In the genomic region with DNA sequence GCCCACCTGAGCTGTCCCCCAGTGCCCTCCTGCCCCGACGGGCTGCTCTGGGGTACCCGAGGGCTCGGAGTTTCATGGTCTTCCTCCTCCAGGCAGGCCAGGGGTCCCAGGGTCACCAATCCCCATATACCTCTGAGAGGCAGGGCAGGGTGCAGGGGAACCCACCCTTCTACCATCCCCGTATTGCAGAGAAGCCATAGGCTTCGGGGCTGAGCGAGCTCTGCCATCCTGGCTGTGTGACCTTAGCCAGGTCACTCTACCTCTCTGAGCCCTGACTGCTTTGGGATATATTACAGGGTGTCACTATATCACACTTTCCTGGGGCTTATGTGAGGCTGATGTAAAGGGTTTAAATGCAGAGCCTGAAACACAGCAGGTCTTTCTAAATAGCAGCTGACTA, we compare ENCODE assay signal across 6 cellular contexts.
"Had no signal": no experiment of that assay in that cellular context is flagged by ENCODE, and none has a peak within 500 bp of the region (broad histone marks: within the 10 kb centered on the region; RNA-seq: fewer than 3 reads in every experiment).

No MANE protein-coding gene starts in this region.

- H3K36me3 ChIP-seq: HAP-1 had no signal

- DNase-seq: GM23248, H7, KG1 had no signal

- H3K27ac ChIP-seq: GM23248 had no signal

- H2AFZ ChIP-seq: GM23248 had no signal

- H3K9ac ChIP-seq: GM23248 had no signal

- H3K4me3 ChIP-seq: GM23248, HAP-1 had no signal

- H3K9me3 ChIP-seq: HAP-1 had no signal

- ATAC-seq: HCT116 had no signal

- H3K4me1 ChIP-seq: HAP-1 had no signal

- FAIRE-seq: HTR-8/SVneo had no signal
